1 cellular context compared by ENCODE assay signal in genomic region chr11:122150484-122151124, GRCh38.
TF ChIP-seq lines count a peak whose summit lies in the region.

No MANE protein-coding gene starts in this region.

TF ChIP-seq in IMR-90, 13 proteins besides CTCF, POLR2A, EP300 and RAD21 (continued from another document):
- TF ChIP-seq USF2 (IDR thresholded peaks at IDR 0.05; ENCODE audit: low read depth, low read length) (no peak), RCOR1 (IDR thresholded peaks at IDR 0.05; ENCODE audit: insufficient replicate concordance, low read length) (no peak), CEBPB (IDR thresholded peaks at IDR 0.05; ENCODE audit: low read depth, low read length) (no peak), SMC3 (IDR thresholded peaks at IDR 0.05; ENCODE audit: low read depth, low read length) (no peak), FOS (IDR thresholded peaks at IDR 0.05; ENCODE audit: low read depth, low read length) (no peak), RFX5 (IDR thresholded peaks at IDR 0.05; ENCODE audit: low read depth, low read length) (no peak), MAZ (IDR thresholded peaks at IDR 0.05; ENCODE audit: borderline replicate concordance, low read depth, low read length) (no peak), NFE2L2 (IDR thresholded peaks at IDR 0.05; ENCODE audit: low read depth, low read length) (no peak), CHD1 (IDR thresholded peaks at IDR 0.05; ENCODE audit: low read depth, low read length) (no peak)
